Comparison of ENCODE assay signal across 8 cellular contexts in the genomic region with DNA sequence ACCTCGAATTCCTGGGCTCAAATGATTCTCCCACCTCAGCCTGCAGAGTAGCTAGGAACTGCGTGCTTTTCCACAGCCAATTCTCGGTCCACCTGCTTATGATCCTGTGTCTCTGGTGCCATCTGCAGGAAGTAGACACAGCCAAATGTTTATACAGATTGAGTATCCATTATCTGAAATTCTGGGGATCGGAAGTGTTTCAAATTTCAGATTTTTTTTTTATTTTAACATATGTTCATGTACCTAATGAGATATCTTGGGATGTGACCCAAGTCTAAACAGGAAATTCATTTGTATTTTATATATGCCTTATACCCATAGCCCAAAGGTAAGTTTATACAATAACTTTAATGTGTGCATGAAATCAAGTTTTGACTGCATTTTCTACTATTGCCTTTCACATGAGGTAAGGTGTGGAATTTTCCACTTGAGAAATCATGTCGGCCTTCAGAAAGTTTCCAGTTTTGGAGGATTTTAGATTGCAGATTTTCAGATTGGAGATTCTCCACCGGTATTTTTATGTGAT.
DNase-seq lines count a peak whose midpoint lies in the region; ATAC-seq and TF ChIP-seq lines count a peak whose summit lies in the region.

No MANE protein-coding gene starts in this region.

- intact Hi-C loops in head of caudate nucleus (cut with DNase I) = no loop called here

- peaks cover 6% of the 10 kb centered on the region for H3K4me1 Mint-ChIP-seq in stimulated activated memory B cell treated with anti-CD40 and anti-IgM and Interleukin-4, amounts not matched to agents 10 μg/mL and 1 μg/mL and 100 μg/mL, for 72 hours

- H3K27me3 Mint-ChIP-seq in stimulated activated memory B cell treated with anti-CD40 and anti-IgM and Interleukin-4, amounts not matched to agents 10 μg/mL and 1 μg/mL and 100 μg/mL, for 72 hours = peaks cover 70% of the 10 kb centered on the region

- peak; percentile 32 for DNase-seq in NOMO-1 treated with DMSO at 0.1 percent for 48 hours (lab: John Stamatoyannopoulos, UW; ENCODE audit: unreplicated experiment)
- DNase-seq in NOMO-1 treated with dmso at 0.1 percent for 144 hours (lab: John Stamatoyannopoulos, UW; ENCODE audit: unreplicated experiment) = no peak
- peak; percentile 81 for DNase-seq in LHCN-M2 (ENCODE audit: low read depth)
- peak; percentile 56 for DNase-seq in WERI-Rb-1
- peak in 40 of 42 donors; percentile 7 to 82 (median 54) for DNase-seq in head of caudate nucleus
- DNase-seq in cortex of kidney (lab: John Stamatoyannopoulos, UW) = no peak

- no peak overlapping the region for H3K4me3 ChIP-seq in WERI-Rb-1 (ENCODE audit: low read depth, low read length)

- TF ChIP-seq CTCF in WERI-Rb-1 (IDR thresholded peaks at IDR 0.05; ENCODE audit: low read depth, low read length) = peak; percentile 50

- no peak for ATAC-seq in stimulated activated memory B cell treated with anti-CD40 and anti-IgM and Interleukin-4, amounts not matched to agents 10 μg/mL and 1 μg/mL and 100 μg/mL, for 72 hours
- no peak for ATAC-seq in HG02970 (IDR thresholded peaks at IDR 0.05; ENCODE audit: low FRiP score, unreplicated experiment)

- H3K36me3 Mint-ChIP-seq in stimulated activated memory B cell treated with anti-CD40 and anti-IgM and Interleukin-4, amounts not matched to agents 10 μg/mL and 1 μg/mL and 100 μg/mL, for 72 hours = no peaks in the 10 kb centered on the region

- H3K27me3 ChIP-seq in WERI-Rb-1 (ENCODE audit: insufficient read depth, low read depth, severe bottlenecking) = no peaks in the 10 kb centered on the region

- no peak overlapping the region for H3K27ac ChIP-seq in WERI-Rb-1

- no peaks in the 10 kb centered on the region for H3K9me3 Mint-ChIP-seq in stimulated activated memory B cell treated with anti-CD40 and anti-IgM and Interleukin-4, amounts not matched to agents 10 μg/mL and 1 μg/mL and 100 μg/mL, for 72 hours

- H3K4me3 Mint-ChIP-seq in stimulated activated memory B cell treated with anti-CD40 and anti-IgM and Interleukin-4, amounts not matched to agents 10 μg/mL and 1 μg/mL and 100 μg/mL, for 72 hours = peak overlapping the region; percentile 40

- H3K27ac Mint-ChIP-seq in stimulated activated memory B cell treated with anti-CD40 and anti-IgM and Interleukin-4, amounts not matched to agents 10 μg/mL and 1 μg/mL and 100 μg/mL, for 72 hours = no peak overlapping the region

- no peaks in the 10 kb centered on the region for H3K9me3 ChIP-seq in WERI-Rb-1 (ENCODE audit: severe bottlenecking)

- H3K36me3 ChIP-seq in WERI-Rb-1 = no peaks in the 10 kb centered on the region

Comparison
In these comparisons a context has a peak if more than half of its experiments do, and no peak if none do; other contexts are left out.
1. DNase-seq: peak in NOMO-1 treated with DMSO at 0.1 percent for 48 hours (single experiment), LHCN-M2 (single experiment), WERI-Rb-1 (single experiment) and head of caudate nucleus (40 of 42); none in NOMO-1 treated with dmso at 0.1 percent for 144 hours (single experiment) and cortex of kidney (single experiment).